Comparison of ENCODE assay signal across 8 cellular contexts in genomic region chr3:153927107-153927506, GRCh38.
DNase-seq lines count a peak whose midpoint lies in the region; ATAC-seq lines count a peak whose summit lies in the region.

No MANE protein-coding gene starts in this region.

- in situ Hi-C loops in ACHN (cut with HindIII; ENCODE audit: low pct_ligation_motif_present, low pct_unique_long_range_greater_than_20kb, low sequenced_read_pairs): no loop called here

- peak; percentile 83 for ATAC-seq in GM19438 (IDR thresholded peaks at IDR 0.05; ENCODE audit: low read depth, unreplicated experiment)
- no peak for ATAC-seq in HG02759 (IDR thresholded peaks at IDR 0.05; ENCODE audit: unreplicated experiment)

- intact Hi-C loops in head of caudate nucleus (cut with DNase I): no loop called here

- peak; percentile 10 for DNase-seq in ACHN
- peak; percentile 19 for DNase-seq in NCI-H460 (ENCODE audit: extremely low read depth, low read depth)
- DNase-seq in fibroblast of the conjunctiva (ENCODE audit: low read depth): peak; percentile 78
- no peak for DNase-seq in NCI-H1092 treated with DMSO at 0.1 percent for 48 hours (lab: John Stamatoyannopoulos, UW)
- no peak for DNase-seq in iPS-NIHi11 (ENCODE audit: low spot score)
- no peak for DNase-seq in head of caudate nucleus

Comparison
In these comparisons a context has a peak if more than half of its experiments do, and no peak if none do; other contexts are left out.
1. DNase-seq: peak in ACHN (single experiment), NCI-H460 (single experiment) and fibroblast of the conjunctiva (single experiment); none in NCI-H1092 treated with DMSO at 0.1 percent for 48 hours (single experiment), iPS-NIHi11 (single experiment) and head of caudate nucleus (0 of 42).